8 cellular contexts compared by ENCODE assay signal in genomic region chr11:64317325-64317960, GRCh38. TPM values are rescaled to one million over a fixed set of nuclear protein-coding genes. Genes with fewer than 3 reads are reported as not detected.
A peak's percentile ranks its signal among the peaks of the same experiment; 100 is the strongest.
DNase-seq lines count a peak whose midpoint lies in the region; ATAC-seq and TF ChIP-seq lines count a peak whose summit lies in the region.

Gene TRMT112, minus strand, starts transcription at chr11:64317559. Its CDS starts 33 bp downstream, at chr11:64317526.

- H3K14ac ChIP-seq in trophoblast cell (ENCODE audit: low read length): peak within 1 kb of the TSS; percentile 94

- peak within 1 kb of the TSS; percentile 29 for H2BK12ac ChIP-seq in trophoblast cell (ENCODE audit: low read length)

- peak within 1 kb of the TSS; percentile 93 for H3K4me2 ChIP-seq in trophoblast cell (ENCODE audit: low read length)

- H4K91ac ChIP-seq in trophoblast cell (ENCODE audit: low read depth, low read length): peak within 1 kb of the TSS; percentile 97

- H3K27me3 Mint-ChIP-seq in type B pancreatic cell: no peaks in the 10 kb centered on the region

- H3K4me3 Mint-ChIP-seq in type B pancreatic cell: peak within 1 kb of the TSS; percentile 97

- H3K27ac ChIP-seq in cardiac muscle cell (peak within 1 kb of the TSS; percentile 95), trophoblast cell (ENCODE audit: low read depth, low read length) (peak within 1 kb of the TSS; percentile 97)

- H3K4me1 ChIP-seq in adipocyte (ENCODE audit: control insufficient read depth, insufficient read depth, low read length) (peaks cover 41% of the 10 kb centered on the region), cardiac muscle cell (ENCODE audit: low read depth) (peaks cover 6% of the 10 kb centered on the region), trophoblast cell (ENCODE audit: control insufficient read depth in 1 of 2, insufficient read depth in 2 of 2, low read length in 2 of 2) (peaks cover 5 to 11% of the 10 kb centered on the region in 2 experiments)

- H3K79me1 ChIP-seq in trophoblast cell (ENCODE audit: low read length): peaks cover 16% of the 10 kb centered on the region

- H3K36me3 ChIP-seq in adipocyte (ENCODE audit: control insufficient read depth, insufficient read depth, low read length, severe bottlenecking) (peaks cover 35% of the 10 kb centered on the region), cardiac muscle cell (peaks cover 7% of the 10 kb centered on the region), trophoblast cell (ENCODE audit: control insufficient read depth in 1 of 2, insufficient read depth in 2 of 2, low read length in 2 of 2) (peaks cover 51 to 54% of the 10 kb centered on the region in 2 experiments)

- peak within 1 kb of the TSS; percentile 84 for H2BK120ac ChIP-seq in trophoblast cell (ENCODE audit: insufficient read depth, low read length, poor library complexity)

- TF ChIP-seq CTCF in GM12864 (IDR thresholded peaks at IDR 0.05; ENCODE audit: low read depth, low read length, missing control alignments) (no peak), cardiac muscle cell (IDR thresholded peaks at IDR 0.05; ENCODE audit: low read depth, low read length) (no peak), type B pancreatic cell (conservative IDR thresholded peaks at IDR 0.05) (no peak)

- H3K18ac ChIP-seq in trophoblast cell (ENCODE audit: low read length): peak within 1 kb of the TSS; percentile 94

- peaks cover 21% of the 10 kb centered on the region for H3K4me1 Mint-ChIP-seq in type B pancreatic cell (ENCODE audit: unreplicated experiment)

- no peak within 1 kb of the TSS for H3K23ac ChIP-seq in trophoblast cell (ENCODE audit: low read length)

- H3K27ac Mint-ChIP-seq in type B pancreatic cell: peak within 1 kb of the TSS; percentile 100

- H3K9me3 Mint-ChIP-seq in type B pancreatic cell: no peaks in the 10 kb centered on the region

- H4K12ac ChIP-seq in trophoblast cell (ENCODE audit: low read depth, low read length): peak within 1 kb of the TSS; percentile 89

- peak within 1 kb of the TSS; percentile 71 for H2AFZ ChIP-seq in trophoblast cell (ENCODE audit: insufficient read depth, low read length, poor library complexity)

- H3K9me3 ChIP-seq in adipocyte (ENCODE audit: control insufficient read depth, low read length) (no peaks in the 10 kb centered on the region), cardiac muscle cell (ENCODE audit: low read depth) (no peaks in the 10 kb centered on the region), trophoblast cell (ENCODE audit: insufficient read depth, low read depth, low read length) (peaks cover 2% of the 10 kb centered on the region)

- ATAC-seq in HG02759 (IDR thresholded peaks at IDR 0.05; ENCODE audit: unreplicated experiment): peak; percentile 72

- H3K4me3 ChIP-seq in GM12864 (ENCODE audit: low read depth, low read length) (peak within 1 kb of the TSS; percentile 91), adipocyte (ENCODE audit: low read length) (peak within 1 kb of the TSS; percentile 91), cardiac muscle cell (peak within 1 kb of the TSS; percentile 60), trophoblast cell (ENCODE audit: low read depth, low read length) (peak within 1 kb of the TSS; percentile 86)

- peak within 1 kb of the TSS; percentile 91 for H2AK5ac ChIP-seq in trophoblast cell (ENCODE audit: low read length)

- H3K9ac ChIP-seq in adipocyte (ENCODE audit: low read length) (peak within 1 kb of the TSS; percentile 93), trophoblast cell (ENCODE audit: low read length) (peak within 1 kb of the TSS; percentile 85)

- peak within 1 kb of the TSS; percentile 90 for H3K4ac ChIP-seq in trophoblast cell (ENCODE audit: low read depth, low read length)

- H4K8ac ChIP-seq in trophoblast cell (ENCODE audit: low read depth, low read length): peak within 1 kb of the TSS; percentile 95

- H2BK5ac ChIP-seq in trophoblast cell (ENCODE audit: low read depth, low read length, poor library complexity): peak within 1 kb of the TSS; percentile 85

- DNase-seq in GM12864 (ENCODE audit: low read depth) (peak; percentile 99), NCI-H1436 (lab: John Stamatoyannopoulos, UW) (peak; percentile 97), T follicular helper cell (ENCODE audit: low read depth) (peak; percentile 96), adipocyte (ENCODE audit: low read depth) (peak; percentile 98), cardiac muscle cell (ENCODE audit: low read depth in 1 of 2, low spot score in 1 of 2) (peak; percentile 98 to 99), trophoblast cell (peak; percentile 99), type B pancreatic cell (ENCODE audit: extremely low spot score, unreplicated experiment) (peak; percentile 90)

- H3K36me3 Mint-ChIP-seq in type B pancreatic cell: peaks cover 14% of the 10 kb centered on the region

- H3K27me3 ChIP-seq in adipocyte (replicated peaks; ENCODE audit: control insufficient read depth, insufficient read depth, low read length) (no peaks in the 10 kb centered on the region), cardiac muscle cell (no peaks in the 10 kb centered on the region), trophoblast cell (ENCODE audit: insufficient read depth, low read length) (no peaks in the 10 kb centered on the region)

- no CpG with 5 or more reads among the region's 43 CpGs for WGBS in trophoblast cell (ENCODE audit: extremely low coverage, insufficient coverage, insufficient read length)

- peaks cover 9% of the 10 kb centered on the region for H3K79me2 ChIP-seq in trophoblast cell (ENCODE audit: control insufficient read depth, insufficient read depth, low read length, poor library complexity)

RNA-seq across cellular contexts. Expression of gene TRMT112, which starts in this region (rescaled TPM):
- total RNA-seq in cardiac muscle cell: 298 and 438 TPM in 2 replicates
- polyA plus RNA-seq in cardiac muscle cell: 331 and 375 TPM in 2 replicates
- 311 and 320 TPM in 2 replicates for polyA plus RNA-seq in trophoblast cell (2013)
- 160 and 198 TPM in 2 replicates for total RNA-seq in type B pancreatic cell (ENCODE audit: low replicate concordance)

Comparison
In these comparisons a context has a peak if more than half of its experiments do, and no peak if none do; other contexts are left out.
1. Peak in every context shown above with its lines: DNase-seq, ATAC-seq, H3K4me3 ChIP-seq and H3K27ac ChIP-seq.